In genomic region chr9:99128133-99128406, GRCh38 we compare ENCODE assay signal across 17 cellular contexts. TPM values are rescaled to one million over a fixed set of nuclear protein-coding genes. Genes with fewer than 3 reads are reported as not detected.
DNase-seq lines count a peak whose midpoint lies in the region; ATAC-seq and TF ChIP-seq lines count a peak whose summit lies in the region.
"Had no signal": no experiment of that assay in that cellular context is flagged by ENCODE, and none has a peak within 500 bp of the region (broad histone marks: within the 10 kb centered on the region; RNA-seq: fewer than 3 reads in every experiment).

No MANE protein-coding gene starts in this region.

- CTCF ChIA-PET in CD4-positive, alpha-beta T cell (lab: Charles Lee) = no interaction called here

- peaks cover 25% of the 10 kb centered on the region for H3K36me3 Mint-ChIP-seq in CD4-positive, alpha-beta T cell (ENCODE audit: low read depth)
- H3K36me3 Mint-ChIP-seq in chondrocyte (ENCODE audit: low read depth) = peaks cover 10% of the 10 kb centered on the region

- no peaks in the 10 kb centered on the region for H3K27me3 ChIP-seq in CD4-positive, alpha-beta T cell (ENCODE audit: control insufficient read depth, insufficient read depth, low read length)
- H3K27me3 ChIP-seq: gastroesophageal sphincter, right lobe of liver had no signal

- TF ChIP-seq CTCF in CD4-positive, alpha-beta T cell (IDR thresholded peaks at IDR 0.05) = no peak
- TF ChIP-seq CTCF in chondrocyte (IDR thresholded peaks at IDR 0.05) = no peak

- H3K9me3 ChIP-seq in CD4-positive, alpha-beta T cell (ENCODE audit: control insufficient read depth, low read length) = no peaks in the 10 kb centered on the region
- H3K9me3 ChIP-seq: gastroesophageal sphincter, right lobe of liver had no signal

- intact Hi-C loops in CD4-positive, alpha-beta T cell (cut with DNase I, micrococcal nuclease) = no loop called here

- no peaks in the 10 kb centered on the region for H3K27me3 Mint-ChIP-seq in CD4-positive, alpha-beta T cell
- H3K27me3 Mint-ChIP-seq in chondrocyte (ENCODE audit: low read depth) = no peaks in the 10 kb centered on the region

- H3K27ac Mint-ChIP-seq in CD4-positive, alpha-beta T cell = peak overlapping the region; percentile 58
- H3K27ac Mint-ChIP-seq in chondrocyte (ENCODE audit: unreplicated experiment) = peak overlapping the region; percentile 46

- POLR2A ChIA-PET in CD4-positive, alpha-beta T cell (lab: Charles Lee) = interaction anchor here (0.7 to 1.8 kb wide), 2 partner anchors 24 to 52 kb away, joined by 3 to 9 read pairs; partner anchors contain the start of gene TGFBR1

- no peaks in the 10 kb centered on the region for H3K9me3 Mint-ChIP-seq in CD4-positive, alpha-beta T cell
- H3K9me3 Mint-ChIP-seq in chondrocyte (ENCODE audit: low read depth) = peaks cover 4% of the 10 kb centered on the region

- DNase-seq in CD4-positive, alpha-beta T cell = no peak
- DNase-seq in chondrocyte (ENCODE audit: low spot score) (no peak), RPMI8226 (no peak), NCI-H1105 (lab: John Stamatoyannopoulos, UW) (no peak), activated gamma-delta T cell treated with Interleukin-2 at 50 U/mL for 16 hours (no peak)
- DNase-seq: activated CD4-positive, CD25-positive, alpha-beta regulatory T cell treated with anti-CD3 and anti-CD28 coated beads, Interleukin-2, amount 50 U/mL, for 72 hours; AML-193; GOT3; left cardiac atrium; NCI-H1694; right lobe of liver; substantia nigra had no signal

- no peak overlapping the region for H3K27ac ChIP-seq in CD4-positive, alpha-beta T cell (ENCODE audit: low read depth, low read length)
- H3K27ac ChIP-seq: gastroesophageal sphincter, right lobe of liver, SK-N-MC had no signal

- ATAC-seq in CD4-positive, alpha-beta T cell (ENCODE audit: poor library complexity) = no peak
- peak; percentile 51 for ATAC-seq in GM18873 (IDR thresholded peaks at IDR 0.05; ENCODE audit: low FRiP score, unreplicated experiment)
- peak; percentile 16 for ATAC-seq in HG03469 (IDR thresholded peaks at IDR 0.05; ENCODE audit: unreplicated experiment)
- no peak for ATAC-seq in GM21515 (IDR thresholded peaks at IDR 0.05; ENCODE audit: unreplicated experiment)
- ATAC-seq: gastroesophageal sphincter, right lobe of liver had no signal

- peak overlapping the region; percentile 32 for H3K4me3 Mint-ChIP-seq in CD4-positive, alpha-beta T cell
- no peak overlapping the region for H3K4me3 Mint-ChIP-seq in chondrocyte (ENCODE audit: unreplicated experiment)

- H3K4me1 Mint-ChIP-seq in CD4-positive, alpha-beta T cell (ENCODE audit: low read depth) = peaks cover 96% of the 10 kb centered on the region
- peaks cover 49% of the 10 kb centered on the region for H3K4me1 Mint-ChIP-seq in chondrocyte (ENCODE audit: low read depth)

RNA-seq across cellular contexts. Expression of gene TGFBR1, which starts 23.2 kb away (rescaled TPM):
- total RNA-seq in CD4-positive, alpha-beta T cell = 10 to 100 TPM; 12.9 to 14.6 TPM
- 71.1 to 109 TPM (median 105 TPM) in 3 replicates for total RNA-seq in chondrocyte

Comparison
In these comparisons a context has a peak if more than half of its experiments do, and no peak if none do; other contexts are left out.
1. ATAC-seq: peak in GM18873 (single experiment) and HG03469 (single experiment); none in CD4-positive, alpha-beta T cell (single experiment) and GM21515 (single experiment).